ENCODE assay signal across 8 cellular contexts in genomic region chr10:34814228-34815173, GRCh38. TPM values are rescaled to one million over a fixed set of nuclear protein-coding genes. Genes with fewer than 3 reads are reported as not detected.
DNase-seq lines count a peak whose midpoint lies in the region; ATAC-seq and TF ChIP-seq lines count a peak whose summit lies in the region.

No MANE protein-coding gene starts in this region.

- peak overlapping the region; percentile 93 for H3K27ac ChIP-seq in BLaER1
- peak overlapping the region; percentile 57 for H3K27ac ChIP-seq in mammary epithelial cell (ENCODE audit: insufficient read depth, low read depth, low read length)
- H3K27ac ChIP-seq in stomach smooth muscle (ENCODE audit: low read length) = peak overlapping the region; percentile 81

- peak; percentile 39 for ATAC-seq in GM19397 (IDR thresholded peaks at IDR 0.05; ENCODE audit: unreplicated experiment)

- peaks cover 49% of the 10 kb centered on the region for H3K79me2 ChIP-seq in mammary epithelial cell (ENCODE audit: insufficient read depth, low read length)

- in situ Hi-C loops in mammary epithelial cell (cut with MboI; ENCODE audit: low sequenced_read_pairs in 2 of 2) = no loop called here

- no peak for TF ChIP-seq CTCF in mammary epithelial cell (conservative IDR thresholded peaks at IDR 0.05 in 1 of 2, IDR thresholded peaks at IDR 0.05 in 1 of 2; ENCODE audit: extremely low read depth in 1 of 2, insufficient read depth in 1 of 2, low read depth in 1 of 2, low read length in 2 of 2)

- H3K4me2 ChIP-seq in BLaER1 (peak overlapping the region; percentile 96), mammary epithelial cell (ENCODE audit: insufficient read depth, low read depth, low read length) (peak overlapping the region; percentile 92)

- intact Hi-C loops in mammary epithelial cell (cut with micrococcal nuclease) = loop anchor here (2.0 to 5.0 kb wide), 2 partner anchors 42 to 92 kb away; no protein-coding TSS in a partner anchor

- 0% methylated on average over 1 of the region's 120 CpGs for WGBS in mammary epithelial cell (ENCODE audit: low coverage, missing lambda C conversion rate)

- DNase-seq in LoVo (ENCODE audit: low spot score) (peak; percentile 51), mammary epithelial cell (peak; percentile 30), kidney glomerular epithelial cell (lab: John Stamatoyannopoulos, UW) (peak; percentile 16), amniotic stem cell (lab: John Stamatoyannopoulos, UW) (no peak), COR-L47 (lab: John Stamatoyannopoulos, UW) (no peak)

- CTCF ChIA-PET in mammary epithelial cell (lab: Charles Lee; ENCODE audit: low non-redundant PET) = interaction anchor here (0.7 kb wide), 1 partner anchor 8 kb away, joined by 4 read pairs; no protein-coding TSS in a partner anchor

- H3K9ac ChIP-seq in BLaER1 (peak overlapping the region; percentile 93), mammary epithelial cell (ENCODE audit: insufficient read depth, low read length) (peak overlapping the region; percentile 78), stomach smooth muscle (ENCODE audit: low read length in 2 of 2) (peak overlapping the region; percentile 75 to 81)

- H3K36me3 ChIP-seq in BLaER1 = no peaks in the 10 kb centered on the region
- H3K36me3 ChIP-seq in mammary epithelial cell (ENCODE audit: insufficient read depth, low read length) = no peaks in the 10 kb centered on the region
- H3K36me3 ChIP-seq in stomach smooth muscle (ENCODE audit: control insufficient read depth in 2 of 2, insufficient read depth in 2 of 2, low read length in 2 of 2) = no peaks in the 10 kb centered on the region

- dilution Hi-C loops in mammary epithelial cell (cut with HindIII; ENCODE audit: low sequenced_read_pairs) = loop anchor here (5.0 kb wide), 1 partner anchor 87 kb away; no protein-coding TSS in a partner anchor

- H3K9me3 ChIP-seq in BLaER1 (no peaks in the 10 kb centered on the region), mammary epithelial cell (replicated peaks; ENCODE audit: insufficient read depth, low read length) (no peaks in the 10 kb centered on the region), stomach smooth muscle (ENCODE audit: control insufficient read depth in 2 of 2, low read length in 2 of 2) (no peaks in the 10 kb centered on the region)

- H3K27me3 ChIP-seq in BLaER1 = peaks cover 20% of the 10 kb centered on the region
- H3K27me3 ChIP-seq in mammary epithelial cell (ENCODE audit: insufficient read depth, low read length) = no peaks in the 10 kb centered on the region
- H3K27me3 ChIP-seq in stomach smooth muscle (ENCODE audit: control insufficient read depth in 1 of 2, insufficient read depth in 2 of 2, low read length in 2 of 2) = no peaks in the 10 kb centered on the region

- H3K4me1 ChIP-seq in BLaER1 = peaks cover 58% of the 10 kb centered on the region
- peaks cover 26% of the 10 kb centered on the region for H3K4me1 ChIP-seq in mammary epithelial cell (ENCODE audit: insufficient read depth, low read length)
- peaks cover 36% of the 10 kb centered on the region for H3K4me1 ChIP-seq in stomach smooth muscle (ENCODE audit: control insufficient read depth, insufficient read depth, low read length)

- H2AFZ ChIP-seq in mammary epithelial cell (ENCODE audit: low read depth, low read length) = peak overlapping the region; percentile 82

- H4K20me1 ChIP-seq in BLaER1 (peaks cover 49% of the 10 kb centered on the region), mammary epithelial cell (ENCODE audit: insufficient read depth, low read length) (no peaks in the 10 kb centered on the region)

- H3K4me3 ChIP-seq in BLaER1 (peak overlapping the region; percentile 96), mammary epithelial cell (replicated peaks in 1 of 3; ENCODE audit: insufficient read depth in 1 of 3, low read depth in 2 of 3, low read length in 3 of 3) (peak overlapping the region; percentile 81 to 94 (median 85)), stomach smooth muscle (ENCODE audit: low read length in 2 of 2) (peak overlapping the region; percentile 81 to 86)

- BruUV-seq in mammary epithelial cell (replicated peaks; lab: Mats Ljungman, UMichigan) = no TSS peak

RNA-seq across cellular contexts. Expression of gene PARD3, which starts 0.6 kb away (rescaled TPM):
- 10 to 100 TPM; 47.1 to 58.7 TPM for total RNA-seq in mammary epithelial cell
- polyA plus RNA-seq in mammary epithelial cell = 32.1 TPM
- polyA minus RNA-seq in mammary epithelial cell = 48.8 TPM

Comparison
In these comparisons a context has a peak if more than half of its experiments do, and no peak if none do; other contexts are left out.
1. DNase-seq: peak in LoVo (single experiment), mammary epithelial cell (single experiment) and kidney glomerular epithelial cell (single experiment); none in amniotic stem cell (single experiment) and COR-L47 (single experiment).
2. Peak in every context shown above with its lines, with median percentiles within 50 percentile points of each other: H3K27ac ChIP-seq, H3K4me3 ChIP-seq and H3K9ac ChIP-seq.